Comparison of ENCODE assay signal across 27 cellular contexts in the genomic region with DNA sequence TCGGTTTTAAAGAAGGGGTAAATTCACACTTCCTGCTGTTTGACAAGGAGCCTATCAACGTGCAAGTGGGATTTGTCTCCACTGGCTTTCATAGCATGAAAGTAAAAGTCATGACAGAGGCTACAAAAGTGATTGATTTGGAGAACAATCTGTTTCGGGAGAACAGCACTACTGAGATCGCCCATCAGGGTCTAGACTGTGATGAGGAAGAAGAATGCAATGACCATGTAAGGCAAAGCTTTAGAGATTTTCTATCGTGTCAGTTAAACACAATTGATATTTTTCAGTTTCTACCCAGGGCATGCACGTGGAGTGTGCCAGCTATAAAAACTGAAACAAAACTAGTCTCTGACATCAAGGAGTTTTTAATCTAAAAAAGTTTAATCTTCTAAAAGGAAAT. TPM values are rescaled to one million over a fixed set of nuclear protein-coding genes. Genes with fewer than 3 reads are reported as not detected.
DNase-seq lines count a peak whose midpoint lies in the region; ATAC-seq and TF ChIP-seq lines count a peak whose summit lies in the region.
"Had no signal": no experiment of that assay in that cellular context is flagged by ENCODE, and none has a peak within 500 bp of the region (broad histone marks: within the 10 kb centered on the region; RNA-seq: fewer than 3 reads in every experiment).

No MANE protein-coding gene starts in this region.

- no peak overlapping the region for H3K4ac ChIP-seq in neuronal stem cell (ENCODE audit: low read length)

- no peak overlapping the region for H3K18ac ChIP-seq in neuronal stem cell (ENCODE audit: low read length)

- H3K27me3 Mint-ChIP-seq in activated CD8-positive, alpha-beta memory T cell treated with anti-CD3 and anti-CD28 coated beads, Interleukin-2, amount 10 ng/mL, durations not matched to agents 7 days and 5 days = peaks cover 11% of the 10 kb centered on the region
- no peaks in the 10 kb centered on the region for H3K27me3 Mint-ChIP-seq in activated CD8-positive, alpha-beta T cell treated with anti-CD3 and anti-CD28 coated beads, Interleukin-2, amount 10 ng/mL, durations not matched to agents 7 days and 5 days (ENCODE audit: low read depth)
- H3K27me3 Mint-ChIP-seq in glutamatergic neuron (ENCODE audit: unreplicated experiment) = no peaks in the 10 kb centered on the region

- no peaks in the 10 kb centered on the region for H3K79me2 ChIP-seq in HCT116 (ENCODE audit: insufficient read depth, low read length)

- DNase-seq in activated CD8-positive, alpha-beta memory T cell treated with anti-CD3 and anti-CD28 coated beads, Interleukin-2, amount 10 ng/mL, durations not matched to agents 7 days and 5 days = no peak
- no peak for DNase-seq in activated CD8-positive, alpha-beta memory T cell treated with anti-CD3 and anti-CD28 coated beads for 24 hours
- DNase-seq in HCT116 (ENCODE audit: low read depth, low spot score) = no peak
- no peak for DNase-seq in activated CD8-positive, alpha-beta T cell treated with anti-CD3 and anti-CD28 coated beads, Interleukin-2, amount 10 ng/mL, durations not matched to agents 7 days and 5 days
- no peak for DNase-seq in neuronal stem cell (ENCODE audit: low spot score)
- DNase-seq in uterus = no peak
- no peak for DNase-seq in foreskin fibroblast
- no peak for DNase-seq in glutamatergic neuron
- DNase-seq: activated CD4-positive, alpha-beta T cell treated with anti-CD3 and anti-CD28 coated beads, Interleukin-2, amount 50 U/mL, for 48 hours; body of pancreas; DMS79; effector memory CD4-positive, alpha-beta T cell; GM23248; mammary epithelial cell; NCI-H1092 treated with DMSO at 0.1 percent for 48 hours; NCI-H2029; SJCRH30; T-cell; transverse colon had no signal

- TF ChIP-seq POLR2A in HCT116 (IDR thresholded peaks at IDR 0.05; ENCODE audit: borderline replicate concordance, extremely low read depth, insufficient read depth, insufficient read length) = no peak
- TF ChIP-seq POLR2A in uterus (IDR thresholded peaks at IDR 0.05) = no peak

- POLR2A ChIA-PET in HCT116 (lab: Charles Lee) = interaction anchor here (1.1 to 4.1 kb wide), 2 partner anchors 88 to 128 kb away, joined by 3 to 15 read pairs; no protein-coding TSS in a partner anchor
- POLR2A ChIA-PET in activated CD8-positive, alpha-beta T cell treated with anti-CD3 and anti-CD28 coated beads, Interleukin-2, amount 10 ng/mL, durations not matched to agents 7 days and 5 days (lab: Charles Lee) = no interaction called here

- H2AFZ ChIP-seq in HCT116 (ENCODE audit: low read depth, low read length, poor library complexity, severe bottlenecking) = peak overlapping the region; percentile 81
- H2AFZ ChIP-seq in neuronal stem cell (ENCODE audit: low read length) = peak overlapping the region; percentile 68
- H2AFZ ChIP-seq: GM23248 had no signal

- CTCF ChIA-PET in activated CD8-positive, alpha-beta memory T cell treated with anti-CD3 and anti-CD28 coated beads, Interleukin-2, amount 10 ng/mL, durations not matched to agents 7 days and 5 days (lab: Charles Lee) = interaction anchor here (1.0 to 3.4 kb wide), 7 partner anchors 13 to 167 kb away, joined by 3 to 15 read pairs (median 3); partner anchors contain the start of gene CASTOR1
- CTCF ChIA-PET in HCT116 (lab: Charles Lee) = interaction anchor here (1.5 to 1.9 kb wide), 2 partner anchors 14 to 166 kb away, joined by 4 to 6 read pairs; no protein-coding TSS in a partner anchor
- CTCF ChIA-PET in activated CD8-positive, alpha-beta T cell treated with anti-CD3 and anti-CD28 coated beads, Interleukin-2, amount 10 ng/mL, durations not matched to agents 7 days and 5 days (lab: Charles Lee) = interaction anchor here (0.9 to 3.0 kb wide), 9 partner anchors 10 to 259 kb away, joined by 3 to 9 read pairs (median 6); no protein-coding TSS in a partner anchor

- H3K4me1 ChIP-seq in HCT116 (ENCODE audit: control insufficient read depth in 1 of 2, insufficient read depth in 2 of 2, low read length in 2 of 2) (peaks cover 0 to 2% of the 10 kb centered on the region in 2 experiments; a peak in 1 of 4 replicates), neuronal stem cell (ENCODE audit: control insufficient read depth in 2 of 2, insufficient read depth in 1 of 2, low read depth in 1 of 2, low read length in 2 of 2) (peaks cover 0 to 4% of the 10 kb centered on the region in 2 donors), uterus (no peaks in the 10 kb centered on the region)
- H3K4me1 ChIP-seq: body of pancreas, SJCRH30, transverse colon had no signal

- no peak overlapping the region for H3K9ac ChIP-seq in HCT116 (ENCODE audit: low read length)
- no peak overlapping the region for H3K9ac ChIP-seq in neuronal stem cell (ENCODE audit: low read depth, low read length, poor library complexity)
- H3K9ac ChIP-seq: GM23248 had no signal

- no peaks in the 10 kb centered on the region for H3K36me3 ChIP-seq in HCT116 (ENCODE audit: control insufficient read depth in 1 of 2, insufficient read depth in 2 of 2, low read length in 2 of 2)
- no peaks in the 10 kb centered on the region for H3K36me3 ChIP-seq in neuronal stem cell (replicated peaks in 1 of 2; ENCODE audit: control insufficient read depth in 2 of 2, insufficient read depth in 2 of 2, low read length in 2 of 2)
- H3K36me3 ChIP-seq in uterus = no peaks in the 10 kb centered on the region
- H3K36me3 ChIP-seq: neutrophil, SJCRH30, transverse colon had no signal

- WGBS in neuronal stem cell (ENCODE audit: extremely low coverage in 2 of 2, insufficient read length in 2 of 2, insufficient replicate concordance in 1 of 2), 2 donors = no CpG with 5 or more reads among the region's 6 CpGs

- H2AK5ac ChIP-seq in neuronal stem cell (ENCODE audit: low read depth, low read length) = no peak overlapping the region

- H3K4me3 Mint-ChIP-seq in activated CD8-positive, alpha-beta memory T cell treated with anti-CD3 and anti-CD28 coated beads, Interleukin-2, amount 10 ng/mL, durations not matched to agents 7 days and 5 days = peak overlapping the region; percentile 59
- H3K4me3 Mint-ChIP-seq in activated CD8-positive, alpha-beta T cell treated with anti-CD3 and anti-CD28 coated beads, Interleukin-2, amount 10 ng/mL, durations not matched to agents 7 days and 5 days = peak overlapping the region; percentile 10
- H3K4me3 Mint-ChIP-seq in glutamatergic neuron (ENCODE audit: unreplicated experiment) = no peak overlapping the region

- peak overlapping the region; percentile 41 for H3K27ac Mint-ChIP-seq in activated CD8-positive, alpha-beta memory T cell treated with anti-CD3 and anti-CD28 coated beads, Interleukin-2, amount 10 ng/mL, durations not matched to agents 7 days and 5 days
- peak overlapping the region; percentile 6 for H3K27ac Mint-ChIP-seq in activated CD8-positive, alpha-beta T cell treated with anti-CD3 and anti-CD28 coated beads, Interleukin-2, amount 10 ng/mL, durations not matched to agents 7 days and 5 days
- no peak overlapping the region for H3K27ac Mint-ChIP-seq in glutamatergic neuron (ENCODE audit: unreplicated experiment)
- H3K27ac Mint-ChIP-seq: T-cell had no signal

- H3K27me3 ChIP-seq in HCT116 (ENCODE audit: insufficient read depth, low read length) (no peaks in the 10 kb centered on the region), neuronal stem cell (ENCODE audit: control insufficient read depth in 3 of 3, insufficient read depth in 3 of 3, low read depth in 1 of 3, low read length in 3 of 3) (peaks cover 0 to 6% (median 0%) of the 10 kb centered on the region in 3 experiments), uterus (no peaks in the 10 kb centered on the region)
- H3K27me3 ChIP-seq: body of pancreas, neutrophil, SJCRH30, transverse colon had no signal

- BruUV-seq in HCT116 (replicated peaks; lab: Mats Ljungman, UMichigan) = no TSS peak

- H3K9me3 ChIP-seq in HCT116 (ENCODE audit: control insufficient read depth in 1 of 2, insufficient read depth in 1 of 2, low read depth in 1 of 2, low read length in 2 of 2) (no peaks in the 10 kb centered on the region), neuronal stem cell (replicated peaks in 1 of 2; ENCODE audit: control insufficient read depth in 2 of 2, insufficient read depth in 1 of 2, low read depth in 1 of 2, low read length in 2 of 2) (no peaks in the 10 kb centered on the region), uterus (no peaks in the 10 kb centered on the region)
- H3K9me3 ChIP-seq: body of pancreas, neutrophil, SJCRH30, transverse colon had no signal

- no peak for TF ChIP-seq CTCF in HCT116 (IDR thresholded peaks at IDR 0.05 in 2 of 3, conservative IDR thresholded peaks at IDR 0.05 in 1 of 3; ENCODE audit: borderline replicate concordance in 1 of 3, insufficient read depth in 1 of 3, low read depth in 2 of 3, low read length in 2 of 3)
- no peak for TF ChIP-seq CTCF in uterus (IDR thresholded peaks at IDR 0.05)
- TF ChIP-seq CTCF in foreskin fibroblast (IDR thresholded peaks at IDR 0.05; ENCODE audit: low read depth, low read length) = no peak
- TF ChIP-seq CTCF in glutamatergic neuron (IDR thresholded peaks at IDR 0.05; ENCODE audit: partially characterized antibody, unreplicated experiment) = no peak

- no peak overlapping the region for H2BK15ac ChIP-seq in neuronal stem cell (ENCODE audit: low read length)

- H3K4me2 ChIP-seq in HCT116 (ENCODE audit: low read length) (no peak overlapping the region), neuronal stem cell (ENCODE audit: insufficient read depth, low read length, poor library complexity, severe bottlenecking) (no peak overlapping the region)

- H4K8ac ChIP-seq in neuronal stem cell (ENCODE audit: low read depth, low read length) = no peak overlapping the region

- no peak overlapping the region for H2BK5ac ChIP-seq in neuronal stem cell (ENCODE audit: low read length)

- ATAC-seq in activated CD8-positive, alpha-beta memory T cell treated with anti-CD3 and anti-CD28 coated beads, Interleukin-2, amount 10 ng/mL, durations not matched to agents 7 days and 5 days = peak; percentile 63
- no peak for ATAC-seq in HCT116
- no peak for ATAC-seq in activated CD8-positive, alpha-beta T cell treated with anti-CD3 and anti-CD28 coated beads, Interleukin-2, amount 10 ng/mL, durations not matched to agents 7 days and 5 days
- ATAC-seq: body of pancreas, esophagus mucosa, HepG2, T-cell had no signal

- H3K23ac ChIP-seq in neuronal stem cell (ENCODE audit: low read depth, low read length, poor library complexity) = no peak overlapping the region

- no peak for TF ChIP-seq RAD21 in HCT116 (IDR thresholded peaks at IDR 0.05; ENCODE audit: low read depth)

- H2BK12ac ChIP-seq in neuronal stem cell (ENCODE audit: low read length) = no peak overlapping the region

- H3K27ac ChIP-seq in HCT116 (ENCODE audit: low read depth, low read length) (no peak overlapping the region), neuronal stem cell (replicated peaks; ENCODE audit: low read length) (no peak overlapping the region), uterus (no peak overlapping the region)
- H3K27ac ChIP-seq: body of pancreas, GM23248, HL-60, neutrophil, SJCRH30, transverse colon had no signal

- no peaks in the 10 kb centered on the region for H3K79me1 ChIP-seq in neuronal stem cell (ENCODE audit: low read depth, low read length)

- no peaks in the 10 kb centered on the region for H3K9me2 ChIP-seq in HCT116 (ENCODE audit: insufficient read depth)

- no peak overlapping the region for H3K4me3 ChIP-seq in HCT116 (replicated peaks in 1 of 2; ENCODE audit: low read depth in 1 of 2, low read length in 2 of 2)
- no peak overlapping the region for H3K4me3 ChIP-seq in neuronal stem cell (ENCODE audit: low read length in 2 of 2)
- no peak overlapping the region for H3K4me3 ChIP-seq in uterus
- H3K4me3 ChIP-seq in foreskin fibroblast (ENCODE audit: low read depth in 1 of 2, low read length in 2 of 2) = no peak overlapping the region
- H3K4me3 ChIP-seq: body of pancreas, GM23248, SJCRH30, transverse colon had no signal

- H2BK120ac ChIP-seq in neuronal stem cell (ENCODE audit: low read depth, low read length) = no peak overlapping the region

- peaks cover 32% of the 10 kb centered on the region for H3K4me1 Mint-ChIP-seq in activated CD8-positive, alpha-beta memory T cell treated with anti-CD3 and anti-CD28 coated beads, Interleukin-2, amount 10 ng/mL, durations not matched to agents 7 days and 5 days
- peaks cover 34% of the 10 kb centered on the region for H3K4me1 Mint-ChIP-seq in activated CD8-positive, alpha-beta T cell treated with anti-CD3 and anti-CD28 coated beads, Interleukin-2, amount 10 ng/mL, durations not matched to agents 7 days and 5 days (ENCODE audit: low read depth)
- no peaks in the 10 kb centered on the region for H3K4me1 Mint-ChIP-seq in glutamatergic neuron (ENCODE audit: low read depth, unreplicated experiment)

- H3K36me3 Mint-ChIP-seq in activated CD8-positive, alpha-beta memory T cell treated with anti-CD3 and anti-CD28 coated beads, Interleukin-2, amount 10 ng/mL, durations not matched to agents 7 days and 5 days = peaks cover 11% of the 10 kb centered on the region
- H3K36me3 Mint-ChIP-seq in activated CD8-positive, alpha-beta T cell treated with anti-CD3 and anti-CD28 coated beads, Interleukin-2, amount 10 ng/mL, durations not matched to agents 7 days and 5 days (ENCODE audit: low read depth) = peaks cover 13% of the 10 kb centered on the region
- no peaks in the 10 kb centered on the region for H3K36me3 Mint-ChIP-seq in glutamatergic neuron (ENCODE audit: unreplicated experiment)
- H3K36me3 Mint-ChIP-seq: T-cell had no signal

- no peak overlapping the region for H3K14ac ChIP-seq in neuronal stem cell (ENCODE audit: low read length)

- no peak overlapping the region for H4K91ac ChIP-seq in neuronal stem cell (ENCODE audit: low read depth, low read length, poor library complexity)

- RAD21 ChIA-PET in HCT116 (lab: Charles Lee; ENCODE audit: low non-redundant PET in 1 of 2, low total read pairs in 2 of 2, uncharacterized antibody in 2 of 2, unreplicated experiment in 2 of 2) = no interaction called here

- H3K9me3 Mint-ChIP-seq in activated CD8-positive, alpha-beta memory T cell treated with anti-CD3 and anti-CD28 coated beads, Interleukin-2, amount 10 ng/mL, durations not matched to agents 7 days and 5 days (ENCODE audit: low read depth) = no peaks in the 10 kb centered on the region
- peaks cover 8% of the 10 kb centered on the region for H3K9me3 Mint-ChIP-seq in activated CD8-positive, alpha-beta T cell treated with anti-CD3 and anti-CD28 coated beads, Interleukin-2, amount 10 ng/mL, durations not matched to agents 7 days and 5 days (ENCODE audit: insufficient read depth)
- no peaks in the 10 kb centered on the region for H3K9me3 Mint-ChIP-seq in glutamatergic neuron (ENCODE audit: unreplicated experiment)
- H3K9me3 Mint-ChIP-seq: T-cell had no signal

- no peaks in the 10 kb centered on the region for H4K20me1 ChIP-seq in HCT116 (ENCODE audit: insufficient read depth)

- intact Hi-C loops in HCT116 (cut with micrococcal nuclease) = no loop called here
- intact Hi-C loops in uterus (cut with DNase I; ENCODE audit: low total_unique reads) = no loop called here

RNA-seq across cellular contexts. Expression of gene HORMAD2, which starts 41.7 kb away (rescaled TPM):
- total RNA-seq in activated CD8-positive, alpha-beta memory T cell treated with anti-CD3 and anti-CD28 coated beads, Interleukin-2, amount 10 ng/mL, durations not matched to agents 7 days and 5 days = under 1 TPM in 1 of 2 experiments, not detected in 1; 0.09 TPM
- total RNA-seq in HCT116 (2021; ENCODE audit: unreplicated experiment) = not detected
- polyA plus RNA-seq in HCT116 (2012) = not detected in 2 replicates
- not detected for total RNA-seq in activated CD8-positive, alpha-beta T cell treated with anti-CD3 and anti-CD28 coated beads, Interleukin-2, amount 10 ng/mL, durations not matched to agents 7 days and 5 days
- 0.07 TPM for polyA plus RNA-seq in neuronal stem cell (2013, experiment 1 of 2)
- polyA plus RNA-seq in neuronal stem cell (2013, experiment 2 of 2) = not detected
- total RNA-seq in uterus = not detected
- not detected for total RNA-seq in glutamatergic neuron (ENCODE audit: unreplicated experiment)
- total RNA-seq: body of pancreas, chondrocyte, esophagus mucosa, glomerular endothelial cell, GM23248, HepG2, kidney epithelial cell, mammary epithelial cell, SJCRH30, T-cell, transverse colon had no signal
- polyA plus RNA-seq: BJ, GM23248, HepG2, mammary epithelial cell had no signal
